24 cellular contexts compared by ENCODE assay signal in genomic region chr10:1393481-1393880, GRCh38.
A peak's percentile ranks its signal among the peaks of the same experiment; 100 is the strongest.
DNase-seq lines count a peak whose midpoint lies in the region; ATAC-seq and TF ChIP-seq lines count a peak whose summit lies in the region.
"Had no signal": no experiment of that assay in that cellular context is flagged by ENCODE, and none has a peak within 500 bp of the region (broad histone marks: within the 10 kb centered on the region; RNA-seq: fewer than 3 reads in every experiment).

No MANE protein-coding gene starts in this region.

- no peak overlapping the region for H3K4me3 ChIP-seq in colonic mucosa
- no peak overlapping the region for H3K4me3 ChIP-seq in neural progenitor cell
- no peak overlapping the region for H3K4me3 ChIP-seq in esophagus squamous epithelium
- H3K4me3 ChIP-seq: BLaER1 treated with 17β-estradiol and CSF1 and Interleukin-3, amounts not matched to agents 10 nM and 100 nM had no signal

- no peaks in the 10 kb centered on the region for H3F3A ChIP-seq in neural progenitor cell (ENCODE audit: low read depth)

- no peaks in the 10 kb centered on the region for H3K9me3 ChIP-seq in colonic mucosa
- H3K9me3 ChIP-seq in neural progenitor cell (ENCODE audit: low read depth): no peaks in the 10 kb centered on the region
- no peaks in the 10 kb centered on the region for H3K9me3 ChIP-seq in esophagus squamous epithelium
- H3K9me3 ChIP-seq: BLaER1 treated with 17β-estradiol and CSF1 and Interleukin-3, amounts not matched to agents 10 nM and 100 nM had no signal

- peaks cover 2% of the 10 kb centered on the region for H3K27me3 Mint-ChIP-seq in neural progenitor cell (ENCODE audit: insufficient read depth, low read depth)
- H3K27me3 Mint-ChIP-seq: CD4-positive, alpha-beta T cell; IgD-negative memory B cell had no signal

- no peaks in the 10 kb centered on the region for H3K79me2 ChIP-seq in neural progenitor cell (ENCODE audit: low read depth)

- peak; percentile 33 for DNase-seq in activated effector memory CD4-positive, alpha-beta T cell treated with anti-CD3 and anti-CD28 coated beads, Interleukin-2, amount 50 U/mL, for 16 hours
- DNase-seq in activated effector memory CD4-positive, alpha-beta T cell treated with Interleukin-2 at 50 U/mL for 16 hours: no peak
- peak; percentile 3 for DNase-seq in colonic mucosa
- no peak for DNase-seq in neural progenitor cell (ENCODE audit: low spot score)
- DNase-seq in esophagus squamous epithelium (lab: John Stamatoyannopoulos, UW): no peak
- no peak for DNase-seq in foreskin melanocyte
- DNase-seq: AML-193; CD4-positive, alpha-beta T cell; DMS53; GOT3; HCEC 1CT; NCI-H1092; NCI-H1417 treated with DMSO at 0.1 percent for 48 hours; NCI-H1694 treated with DMSO at 0.1 percent for 48 hours; NCI-H2081; NCI-H2227 treated with DMSO at 0.1 percent for 48 hours; NCI-H526 treated with DMSO at 0.1 percent for 48 hours; RPMI8226; SHP77 had no signal

- peak overlapping the region; percentile 3 for H3K27ac Mint-ChIP-seq in neural progenitor cell
- H3K27ac Mint-ChIP-seq: CD4-positive, alpha-beta T cell; IgD-negative memory B cell had no signal

- H3K36me3 ChIP-seq in colonic mucosa: no peaks in the 10 kb centered on the region
- no peaks in the 10 kb centered on the region for H3K36me3 ChIP-seq in neural progenitor cell
- H3K36me3 ChIP-seq in esophagus squamous epithelium: no peaks in the 10 kb centered on the region
- H3K36me3 ChIP-seq: BLaER1 treated with 17β-estradiol and CSF1 and Interleukin-3, amounts not matched to agents 10 nM and 100 nM had no signal

- no peaks in the 10 kb centered on the region for H3K36me3 Mint-ChIP-seq in neural progenitor cell
- H3K36me3 Mint-ChIP-seq: IgD-negative memory B cell had no signal

- no peak overlapping the region for H3K4me2 ChIP-seq in neural progenitor cell
- H3K4me2 ChIP-seq: BLaER1 treated with 17β-estradiol and CSF1 and Interleukin-3, amounts not matched to agents 10 nM and 100 nM; KMS-11 had no signal

- no peak overlapping the region for H2AFZ ChIP-seq in neural progenitor cell (replicated peaks)

- H3K4me3 Mint-ChIP-seq in neural progenitor cell: no peak overlapping the region
- H3K4me3 Mint-ChIP-seq: CD4-positive, alpha-beta T cell; IgD-negative memory B cell had no signal

- no peak for TF ChIP-seq POLR2A in esophagus squamous epithelium (IDR thresholded peaks at IDR 0.05)

- H3K27ac ChIP-seq in colonic mucosa (no peak overlapping the region), neural progenitor cell (no peak overlapping the region), esophagus squamous epithelium (no peak overlapping the region)
- H3K27ac ChIP-seq: BLaER1 treated with 17β-estradiol and CSF1 and Interleukin-3, amounts not matched to agents 10 nM and 100 nM; HL-60; KMS-11 had no signal

- H4K20me1 ChIP-seq in neural progenitor cell (ENCODE audit: low read depth): no peaks in the 10 kb centered on the region
- H4K20me1 ChIP-seq: BLaER1 treated with 17β-estradiol and CSF1 and Interleukin-3, amounts not matched to agents 10 nM and 100 nM had no signal

- H3K9me3 Mint-ChIP-seq in neural progenitor cell: no peaks in the 10 kb centered on the region
- H3K9me3 Mint-ChIP-seq: CD4-positive, alpha-beta T cell; IgD-negative memory B cell had no signal

- no peaks in the 10 kb centered on the region for H3K4me1 ChIP-seq in colonic mucosa
- no peaks in the 10 kb centered on the region for H3K4me1 ChIP-seq in neural progenitor cell
- no peaks in the 10 kb centered on the region for H3K4me1 ChIP-seq in esophagus squamous epithelium
- H3K4me1 ChIP-seq: BLaER1 treated with 17β-estradiol and CSF1 and Interleukin-3, amounts not matched to agents 10 nM and 100 nM had no signal

- WGBS in esophagus squamous epithelium, 2 donors: 89 to 96% methylated on average over 6 to 8 of the region's 8 CpGs

- TF ChIP-seq CTCF in colonic mucosa (IDR thresholded peaks at IDR 0.05) (no peak), neural progenitor cell (IDR thresholded peaks at IDR 0.05) (no peak), esophagus squamous epithelium (IDR thresholded peaks at IDR 0.05) (no peak)

- H3K9ac ChIP-seq in colonic mucosa (ENCODE audit: low read depth in 2 of 2, low read length in 2 of 2) (no peak overlapping the region), neural progenitor cell (no peak overlapping the region)
- H3K9ac ChIP-seq: BLaER1 treated with 17β-estradiol and CSF1 and Interleukin-3, amounts not matched to agents 10 nM and 100 nM; KMS-11 had no signal

- H3K4me1 Mint-ChIP-seq in neural progenitor cell: peaks cover 8% of the 10 kb centered on the region

- no peak for ATAC-seq in GM19023 (IDR thresholded peaks at IDR 0.05; ENCODE audit: unreplicated experiment)

- intact Hi-C loops in colonic mucosa (cut with DNase I) (no loop called here), esophagus squamous epithelium (cut with DNase I) (no loop called here)

- H3K27me3 ChIP-seq in colonic mucosa (no peaks in the 10 kb centered on the region), neural progenitor cell (no peaks in the 10 kb centered on the region), esophagus squamous epithelium (no peaks in the 10 kb centered on the region)
- H3K27me3 ChIP-seq: BLaER1 treated with 17β-estradiol and CSF1 and Interleukin-3, amounts not matched to agents 10 nM and 100 nM had no signal

Comparison
In these comparisons a context has a peak if more than half of its experiments do, and no peak if none do; other contexts are left out.
1. DNase-seq: peak in activated effector memory CD4-positive, alpha-beta T cell treated with anti-CD3 and anti-CD28 coated beads, Interleukin-2, amount 50 U/mL, for 16 hours (single experiment) and colonic mucosa (single experiment); none in activated effector memory CD4-positive, alpha-beta T cell treated with Interleukin-2 at 50 U/mL for 16 hours (single experiment), neural progenitor cell (single experiment), esophagus squamous epithelium (single experiment) and foreskin melanocyte (single experiment).